In the genomic region with DNA sequence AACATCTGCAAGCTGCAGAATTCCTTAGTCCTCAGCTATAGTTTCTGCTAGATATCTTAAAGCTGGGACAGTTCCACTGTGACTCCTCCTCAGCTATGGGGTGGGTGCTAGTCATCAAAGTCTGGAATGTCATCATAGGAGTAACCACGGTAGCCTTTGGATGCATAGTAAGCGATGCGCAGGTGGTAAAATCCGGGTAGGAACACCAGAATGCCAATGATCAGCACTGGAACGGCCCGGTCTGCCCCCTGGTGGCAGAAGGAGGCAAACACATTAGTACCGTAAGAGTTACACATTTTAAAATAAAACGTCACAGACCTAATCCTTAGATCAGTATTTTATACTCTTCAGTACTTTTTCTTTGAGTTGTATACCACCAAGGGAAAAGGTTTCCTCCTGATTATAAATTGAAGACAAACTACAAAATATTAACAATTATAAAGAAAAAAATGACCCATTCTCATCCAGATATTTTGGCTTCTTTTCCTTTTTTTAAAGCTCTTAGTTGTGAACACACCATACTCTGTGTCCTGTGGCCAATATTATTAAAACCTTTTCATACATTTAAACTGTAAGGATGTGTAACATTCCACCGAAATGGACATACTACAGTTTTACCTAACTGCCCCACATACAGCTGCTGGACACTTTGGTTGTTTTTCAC, we compare ENCODE assay signal across 1 cellular context.
TF ChIP-seq lines count a peak whose summit lies in the region.

No MANE protein-coding gene starts in this region.

TF ChIP-seq in K562, 482 proteins besides CTCF, POLR2A, EP300 and RAD21 (continued from another document):
- TF ChIP-seq, protein P1, sequence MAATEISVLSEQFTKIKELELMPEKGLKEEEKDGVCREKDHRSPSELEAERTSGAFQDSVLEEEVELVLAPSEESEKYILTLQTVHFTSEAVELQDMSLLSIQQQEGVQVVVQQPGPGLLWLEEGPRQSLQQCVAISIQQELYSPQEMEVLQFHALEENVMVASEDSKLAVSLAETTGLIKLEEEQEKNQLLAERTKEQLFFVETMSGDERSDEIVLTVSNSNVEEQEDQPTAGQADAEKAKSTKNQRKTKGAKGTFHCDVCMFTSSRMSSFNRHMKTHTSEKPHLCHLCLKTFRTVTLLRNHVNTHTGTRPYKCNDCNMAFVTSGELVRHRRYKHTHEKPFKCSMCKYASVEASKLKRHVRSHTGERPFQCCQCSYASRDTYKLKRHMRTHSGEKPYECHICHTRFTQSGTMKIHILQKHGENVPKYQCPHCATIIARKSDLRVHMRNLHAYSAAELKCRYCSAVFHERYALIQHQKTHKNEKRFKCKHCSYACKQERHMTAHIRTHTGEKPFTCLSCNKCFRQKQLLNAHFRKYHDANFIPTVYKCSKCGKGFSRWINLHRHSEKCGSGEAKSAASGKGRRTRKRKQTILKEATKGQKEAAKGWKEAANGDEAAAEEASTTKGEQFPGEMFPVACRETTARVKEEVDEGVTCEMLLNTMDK (IDR thresholded peaks at IDR 0.05; ENCODE audit: borderline replicate concordance, insufficient read depth, low read depth, low read length, poor library complexity, severe bottlenecking): peak; percentile 63
- TF ChIP-seq ZZZ3 (IDR thresholded peaks at IDR 0.05) (0 out of 2 replicates have a peak, but pooled peaks have one; percentile 24), MAZ (CRISPR knock-in tag; conservative IDR thresholded peaks at IDR 0.05 in 1 of 2, IDR thresholded peaks at IDR 0.05 in 1 of 2) (0 out of 4 replicates have a peak, but pooled peaks of 1 of the 2 experiments have one; percentile 18)
- TF ChIP-seq, protein P2, sequence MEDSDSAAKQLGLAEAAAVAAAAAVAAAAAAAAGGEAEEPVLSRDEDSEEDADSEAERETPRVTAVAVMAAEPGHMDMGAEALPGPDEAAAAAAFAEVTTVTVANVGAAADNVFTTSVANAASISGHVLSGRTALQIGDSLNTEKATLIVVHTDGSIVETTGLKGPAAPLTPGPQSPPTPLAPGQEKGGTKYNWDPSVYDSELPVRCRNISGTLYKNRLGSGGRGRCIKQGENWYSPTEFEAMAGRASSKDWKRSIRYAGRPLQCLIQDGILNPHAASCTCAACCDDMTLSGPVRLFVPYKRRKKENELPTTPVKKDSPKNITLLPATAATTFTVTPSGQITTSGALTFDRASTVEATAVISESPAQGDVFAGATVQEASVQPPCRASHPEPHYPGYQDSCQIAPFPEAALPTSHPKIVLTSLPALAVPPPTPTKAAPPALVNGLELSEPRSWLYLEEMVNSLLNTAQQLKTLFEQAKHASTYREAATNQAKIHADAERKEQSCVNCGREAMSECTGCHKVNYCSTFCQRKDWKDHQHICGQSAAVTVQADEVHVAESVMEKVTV (CRISPR knock-in tag; IDR thresholded peaks at IDR 0.05): peak; percentile 48
